11 cellular contexts compared by ENCODE assay signal in genomic region chr15:77508541-77509505, GRCh38.
DNase-seq lines count a peak whose midpoint lies in the region; ATAC-seq and TF ChIP-seq lines count a peak whose summit lies in the region.
"Had no signal": no experiment of that assay in that cellular context is flagged by ENCODE, and none has a peak within 500 bp of the region (broad histone marks: within the 10 kb centered on the region; RNA-seq: fewer than 3 reads in every experiment).

No MANE protein-coding gene starts in this region.

- TF ChIP-seq POLR2A in right lobe of liver (IDR thresholded peaks at IDR 0.05) (no peak), suprapubic skin (IDR thresholded peaks at IDR 0.05) (no peak)

- WGBS in right lobe of liver (ENCODE audit: insufficient coverage, low coverage, low lambda C conversion rate, missing lambda C conversion rate), result 37% methylated on average over 8 of the region's 8 CpGs
- WGBS in suprapubic skin, result 78% methylated on average over 8 of the region's 8 CpGs

- TF ChIP-seq EP300 in suprapubic skin (IDR thresholded peaks at IDR 0.05), result no peak

- H3K4me3 ChIP-seq in choroid plexus epithelial cell (ENCODE audit: low read depth, low read length), result no peak overlapping the region
- H3K4me3 ChIP-seq in right lobe of liver, result no peak overlapping the region
- H3K4me3 ChIP-seq in suprapubic skin, result no peak overlapping the region
- H3K4me3 ChIP-seq: HAP-1 had no signal

- H3K27me3 ChIP-seq in right lobe of liver (no peaks in the 10 kb centered on the region), suprapubic skin (no peaks in the 10 kb centered on the region)

- ATAC-seq in right lobe of liver, result peak; percentile 24 to 62 (median 56)
- ATAC-seq in HG03439 (IDR thresholded peaks at IDR 0.05; ENCODE audit: unreplicated experiment), result no peak
- ATAC-seq in GM19455 (IDR thresholded peaks at IDR 0.05; ENCODE audit: unreplicated experiment), result no peak
- no peak for ATAC-seq in HG02970 (IDR thresholded peaks at IDR 0.05; ENCODE audit: low FRiP score, unreplicated experiment)

- H3K27ac ChIP-seq in right lobe of liver, result peak overlapping the region in 2 of 3 donors; percentile 4 to 10
- peak overlapping the region; percentile 88 for H3K27ac ChIP-seq in suprapubic skin

- peak; percentile 10 to 19 for DNase-seq in Kasumi-1 (lab: John Stamatoyannopoulos, UW)
- peak; percentile 63 for DNase-seq in choroid plexus epithelial cell (ENCODE audit: low read depth)
- peak in 2 of 3 donors; percentile 67 to 77 for DNase-seq in right lobe of liver
- peak in 1 of 2 donors; percentile 66 for DNase-seq in suprapubic skin (ENCODE audit: low spot score in 2 of 2)
- DNase-seq in GM20000 (ENCODE audit: low spot score), result no peak
- DNase-seq: activated CD4-positive, alpha-beta T cell treated with anti-CD3 and anti-CD28 coated beads for 4 hours; NCI-H82 had no signal

- H3K9me3 ChIP-seq in right lobe of liver (no peaks in the 10 kb centered on the region), suprapubic skin (no peaks in the 10 kb centered on the region)
- H3K9me3 ChIP-seq: HAP-1 had no signal

- intact Hi-C loops in right lobe of liver (cut with DNase I), result no loop called here

- H3K4me1 ChIP-seq in right lobe of liver, result peaks cover 0 to 16% (median 2%) of the 10 kb centered on the region in 4 donors
- H3K4me1 ChIP-seq in suprapubic skin, result peaks cover 41% of the 10 kb centered on the region

- no peak for TF ChIP-seq CTCF in choroid plexus epithelial cell (conservative IDR thresholded peaks at IDR 0.05; ENCODE audit: low read depth, low read length)
- TF ChIP-seq CTCF in right lobe of liver (IDR thresholded peaks at IDR 0.05), result no peak
- no peak for TF ChIP-seq CTCF in suprapubic skin (IDR thresholded peaks at IDR 0.05)
- no peak for TF ChIP-seq CTCF in GM20000 (IDR thresholded peaks at IDR 0.05; ENCODE audit: extremely low read depth, missing control alignments)

- no peaks in the 10 kb centered on the region for H3K36me3 ChIP-seq in right lobe of liver
- H3K36me3 ChIP-seq in suprapubic skin, result no peaks in the 10 kb centered on the region
- H3K36me3 ChIP-seq: HAP-1 had no signal

Comparison
In these comparisons a context has a peak if more than half of its experiments do, and no peak if none do; other contexts are left out.
1. ATAC-seq: peak in right lobe of liver (4 of 4); none in HG03439 (single experiment), GM19455 (single experiment) and HG02970 (single experiment).